Comparison of ENCODE assay signal across 13 cellular contexts in the genomic region with DNA sequence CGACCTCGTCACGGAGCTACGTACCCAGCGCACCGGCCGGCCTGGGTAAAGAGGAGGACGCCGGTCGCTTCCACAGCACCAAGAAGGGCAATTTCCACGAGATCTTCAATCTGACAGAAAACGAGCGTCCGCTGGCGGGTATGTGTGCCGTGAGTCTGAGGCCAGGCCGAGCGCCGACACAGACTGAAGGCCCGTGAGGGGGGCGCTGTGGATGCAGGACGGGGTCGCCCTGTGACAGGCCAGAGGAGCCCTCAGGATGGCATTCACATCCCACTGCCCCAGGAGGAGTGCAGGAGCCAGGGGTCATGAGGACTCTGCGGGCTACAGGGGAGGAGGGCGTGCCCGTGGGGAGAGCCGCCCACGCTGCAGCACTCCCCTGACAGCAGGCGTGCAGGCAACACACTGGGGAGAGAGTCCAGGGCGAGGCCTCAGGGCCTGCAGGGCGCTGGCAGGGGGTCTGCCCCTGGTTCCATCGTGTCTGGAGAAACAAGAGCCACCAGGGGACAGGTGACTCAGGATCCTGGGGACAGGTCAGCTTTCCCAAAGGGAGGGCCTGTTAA. TPM values are rescaled to one million over a fixed set of nuclear protein-coding genes. Genes with fewer than 3 reads are reported as not detected.
DNase-seq lines count a peak whose midpoint lies in the region; ATAC-seq lines count a peak whose summit lies in the region.
"Had no signal": no experiment of that assay in that cellular context is flagged by ENCODE, and none has a peak within 500 bp of the region (broad histone marks: within the 10 kb centered on the region; RNA-seq: fewer than 3 reads in every experiment).

No MANE protein-coding gene starts in this region.

- intact Hi-C loops in activated CD4-positive, alpha-beta memory T cell treated with anti-CD3 and anti-CD28 coated beads for 36 hours (cut with micrococcal nuclease): loop anchor here (1.0 to 5.0 kb wide), 6 partner anchors 12 to 118 kb away; no protein-coding TSS in a partner anchor

- H3K9me2 ChIP-seq in GM23248 (ENCODE audit: insufficient read depth): no peaks in the 10 kb centered on the region

- no peaks in the 10 kb centered on the region for H3K27me3 ChIP-seq in subcutaneous abdominal adipose tissue (ENCODE audit: control insufficient read depth in 5 of 5, insufficient read depth in 4 of 5, low read length in 5 of 5)
- H3K27me3 ChIP-seq in GM23248 (replicated peaks; ENCODE audit: insufficient read depth): no peaks in the 10 kb centered on the region
- H3K27me3 ChIP-seq: body of pancreas had no signal

- H3K79me2 ChIP-seq in GM23248 (ENCODE audit: insufficient read depth): no peaks in the 10 kb centered on the region

- H3K9me3 Mint-ChIP-seq in activated CD4-positive, alpha-beta memory T cell treated with anti-CD3 and anti-CD28 coated beads for 36 hours: no peaks in the 10 kb centered on the region
- H3K9me3 Mint-ChIP-seq in memory B cell: no peaks in the 10 kb centered on the region

- no peaks in the 10 kb centered on the region for H3F3A ChIP-seq in GM23248 (ENCODE audit: insufficient read depth)

- peaks cover 0 to 35% (median 12%) of the 10 kb centered on the region in 5 donors for H3K4me1 ChIP-seq in subcutaneous abdominal adipose tissue (ENCODE audit: control insufficient read depth in 5 of 5, insufficient read depth in 5 of 5, low read length in 5 of 5)
- no peaks in the 10 kb centered on the region for H3K4me1 ChIP-seq in GM23248 (ENCODE audit: insufficient read depth)
- H3K4me1 ChIP-seq: body of pancreas had no signal

- DNase-seq in activated T-cell treated with anti-CD3 and anti-CD28 coated beads for 4 hours (peak; percentile 30), memory B cell (ENCODE audit: low spot score in 2 of 2) (peak in 1 of 2 donors; percentile 45), GM23248 (no peak), retina (no peak)
- DNase-seq in activated T-cell treated with anti-CD3 and anti-CD28 coated beads, Interleukin-2, amount 50 U/mL, for 1 hour: no peak
- peak; percentile 45 for DNase-seq in activated CD4-positive, alpha-beta memory T cell treated with anti-CD3 and anti-CD28 coated beads for 36 hours
- DNase-seq: ACHN, erythroblast, NCI-H1694 treated with DMSO at 0.1 percent for 48 hours, PC-9 had no signal

- peak overlapping the region; percentile 87 for H3K4me3 Mint-ChIP-seq in activated CD4-positive, alpha-beta memory T cell treated with anti-CD3 and anti-CD28 coated beads for 36 hours
- peak overlapping the region; percentile 80 for H3K4me3 Mint-ChIP-seq in memory B cell

- peak overlapping the region; percentile 98 for H3K27ac Mint-ChIP-seq in activated CD4-positive, alpha-beta memory T cell treated with anti-CD3 and anti-CD28 coated beads for 36 hours
- peak overlapping the region; percentile 66 for H3K27ac Mint-ChIP-seq in memory B cell

- no peaks in the 10 kb centered on the region for H4K20me1 ChIP-seq in GM23248 (ENCODE audit: insufficient read depth)

- no peak overlapping the region for H3K27ac ChIP-seq in subcutaneous abdominal adipose tissue (ENCODE audit: low read depth, low read length)
- H3K27ac ChIP-seq in GM23248: no peak overlapping the region
- H3K27ac ChIP-seq: body of pancreas, PC-9 had no signal

- peaks cover 16% of the 10 kb centered on the region for H3K36me3 Mint-ChIP-seq in activated CD4-positive, alpha-beta memory T cell treated with anti-CD3 and anti-CD28 coated beads for 36 hours
- H3K36me3 Mint-ChIP-seq in memory B cell: peaks cover 16% of the 10 kb centered on the region

- no peak overlapping the region for H2AFZ ChIP-seq in GM23248
- H2AFZ ChIP-seq: PC-9 had no signal

- CTCF ChIA-PET in activated CD4-positive, alpha-beta memory T cell treated with anti-CD3 and anti-CD28 coated beads for 36 hours (lab: Charles Lee): interaction anchor here (0.9 kb wide), 1 partner anchor 110 kb away, joined by 5 read pairs; no protein-coding TSS in a partner anchor

- H3K9ac ChIP-seq in subcutaneous abdominal adipose tissue (ENCODE audit: low read length in 5 of 5) (no peak overlapping the region), GM23248 (no peak overlapping the region)

- in situ Hi-C loops in GM23248 (cut with MboI): no loop called here

- H3K4me3 ChIP-seq in subcutaneous abdominal adipose tissue (ENCODE audit: low read depth in 1 of 5, low read length in 5 of 5) (peak overlapping the region in 3 of 5 donors; percentile 41 to 63 (median 61)), GM23248 (no peak overlapping the region)
- H3K4me3 ChIP-seq: body of pancreas, PC-9 had no signal

- POLR2A ChIA-PET in activated CD4-positive, alpha-beta memory T cell treated with anti-CD3 and anti-CD28 coated beads for 36 hours (lab: Charles Lee): no interaction called here

- no peaks in the 10 kb centered on the region for H3K9me3 ChIP-seq in subcutaneous abdominal adipose tissue (ENCODE audit: control insufficient read depth in 5 of 5, low read length in 5 of 5)
- H3K9me3 ChIP-seq in GM23248 (ENCODE audit: low read depth): no peaks in the 10 kb centered on the region
- H3K9me3 ChIP-seq: body of pancreas had no signal

- no peak overlapping the region for H3K4me2 ChIP-seq in GM23248 (ENCODE audit: unreplicated experiment)
- H3K4me2 ChIP-seq: PC-9 had no signal

- ATAC-seq in memory B cell (ENCODE audit: low read depth) (peak; percentile 26), GM19467 (IDR thresholded peaks at IDR 0.05; ENCODE audit: unreplicated experiment) (no peak)
- ATAC-seq: body of pancreas had no signal

- H3K36me3 ChIP-seq in subcutaneous abdominal adipose tissue (ENCODE audit: control insufficient read depth in 5 of 5, insufficient read depth in 5 of 5, low read length in 5 of 5) (peaks cover 0 to 72% (median 61%) of the 10 kb centered on the region in 5 donors), GM23248 (ENCODE audit: low read depth) (no peaks in the 10 kb centered on the region)

- no peaks in the 10 kb centered on the region for H3K27me3 Mint-ChIP-seq in activated CD4-positive, alpha-beta memory T cell treated with anti-CD3 and anti-CD28 coated beads for 36 hours
- no peaks in the 10 kb centered on the region for H3K27me3 Mint-ChIP-seq in memory B cell

- H3K4me1 Mint-ChIP-seq in activated CD4-positive, alpha-beta memory T cell treated with anti-CD3 and anti-CD28 coated beads for 36 hours (ENCODE audit: low read depth): peaks cover 45% of the 10 kb centered on the region
- H3K4me1 Mint-ChIP-seq in memory B cell: peaks cover 22% of the 10 kb centered on the region

- 92 to 94% methylated on average over 28 to 29 of the region's 32 CpGs for WGBS in GM23248 (ENCODE audit: low coverage in 1 of 2, low lambda C conversion rate in 2 of 2, missing lambda C conversion rate in 2 of 2), 2 experiments

RNA-seq across cellular contexts. Expression of a gene that starts 53.6 kb away (rescaled TPM):
- total RNA-seq in activated CD4-positive, alpha-beta memory T cell treated with anti-CD3 and anti-CD28 coated beads for 36 hours: 10 to 100 TPM; 50.4 to 52.0 TPM
- 10.6 TPM in 2 replicates for total RNA-seq in GM23248 (2014; rRNA removed; shearing (Covaris generic))
- polyA plus RNA-seq in GM23248 (2016; fragmentation: Nextera tagmentation; extraction: Ambion mirVana): 2.6 and 2.9 TPM in 2 replicates

Comparison
In these comparisons a context has a peak if more than half of its experiments do, and no peak if none do; other contexts are left out.
1. DNase-seq: peak in activated T-cell treated with anti-CD3 and anti-CD28 coated beads for 4 hours (single experiment) and activated CD4-positive, alpha-beta memory T cell treated with anti-CD3 and anti-CD28 coated beads for 36 hours (single experiment); none in activated T-cell treated with anti-CD3 and anti-CD28 coated beads, Interleukin-2, amount 50 U/mL, for 1 hour (single experiment), GM23248 (single experiment) and retina (single experiment).